ENCODE assay signal across 8 cellular contexts in genomic region chr19:14555918-14556661, GRCh38. TPM values are rescaled to one million over a fixed set of nuclear protein-coding genes. Genes with fewer than 3 reads are reported as not detected.
DNase-seq lines count a peak whose midpoint lies in the region; ATAC-seq, FAIRE-seq and TF ChIP-seq lines count a peak whose summit lies in the region.
"Had no signal": no experiment of that assay in that cellular context is flagged by ENCODE, and none has a peak within 500 bp of the region (broad histone marks: within the 10 kb centered on the region; RNA-seq: fewer than 3 reads in every experiment).

No MANE protein-coding gene starts in this region.

- 0 out of 2 replicates have a peak, but pooled peaks cover 1% of the 10 kb centered on the region for H3K4me1 ChIP-seq in PC-3 (ENCODE audit: insufficient read depth, low read length)

- FAIRE-seq in GM18507 (lab: Jason Lieb, UNC), result peak; percentile 18

- 0 out of 2 replicates have a peak overlapping the region, but pooled peaks have one; percentile 3 for H3K27ac ChIP-seq in PC-3 (ENCODE audit: low read length)
- peak overlapping the region in 58 of 59 donors; percentile 20 to 97 (median 86) for H3K27ac ChIP-seq in dorsolateral prefrontal cortex

- no peaks in the 10 kb centered on the region; the same call in 1 of the 2 replicates for H3K36me3 ChIP-seq in PC-3 (ENCODE audit: low read depth, low read length)

- POLR2A ChIA-PET in PC-3 (lab: Charles Lee; ENCODE audit: unreplicated experiment), result interaction anchor here (1.0 kb wide), 1 partner anchor 38 kb away, joined by 5 read pairs; the partner anchor contains the start of gene DNAJB1

- CTCF ChIA-PET in PC-3 (lab: Charles Lee), result interaction anchor here (0.6 to 1.2 kb wide), 3 partner anchors 16 to 132 kb away, joined by 3 to 4 read pairs (median 3); partner anchors contain the start of genes DNAJB1 and NDUFB7

- ATAC-seq in PC-3, result peak; percentile 61
- ATAC-seq in GM18868 (IDR thresholded peaks at IDR 0.05; ENCODE audit: unreplicated experiment), result no peak
- ATAC-seq in HG03139 (IDR thresholded peaks at IDR 0.05; ENCODE audit: unreplicated experiment), result no peak

- H3F3A ChIP-seq in PC-3 (ENCODE audit: low read length, unreplicated experiment), result no peaks in the 10 kb centered on the region

- TF ChIP-seq CTCF in PC-3 (conservative IDR thresholded peaks at IDR 0.05; ENCODE audit: low read depth, low read length) (no peak), dorsolateral prefrontal cortex (IDR thresholded peaks at IDR 0.05 in 54 of 56, conservative IDR thresholded peaks at IDR 0.05 in 2 of 56; ENCODE audit: low read depth in 1 of 56, partially characterized antibody in 56 of 56) (no peak)

- BruUV-seq in PC-3 (replicated peaks; lab: Mats Ljungman, UMichigan), result no TSS peak

- H3K27me3 ChIP-seq in PC-3 (ENCODE audit: low read length) (no peaks in the 10 kb centered on the region), dorsolateral prefrontal cortex (no peaks in the 10 kb centered on the region)

- peak overlapping the region; percentile 75 for H3K4me2 ChIP-seq in PC-3 (ENCODE audit: low read length)

- H3K9me2 ChIP-seq in PC-3 (replicated peaks; ENCODE audit: low read length), result no peaks in the 10 kb centered on the region

- H2AFZ ChIP-seq in PC-3 (ENCODE audit: low read length), result 0 out of 2 replicates have a peak overlapping the region, but pooled peaks have one; percentile 13

- intact Hi-C loops in PC-3 (cut with micrococcal nuclease), result no loop called here
- intact Hi-C loops in dorsolateral prefrontal cortex (cut with DNase I), result loop anchor here in 1 of 2 donors (5.0 kb wide), 1 partner anchor 34 kb away; no protein-coding TSS in a partner anchor

- no peaks in the 10 kb centered on the region for H3K9me3 ChIP-seq in PC-3 (ENCODE audit: low read length)

- H3K4me3 ChIP-seq in PC-3 (ENCODE audit: low read length), result no peak overlapping the region
- H3K4me3 ChIP-seq in dorsolateral prefrontal cortex, result peak overlapping the region in 49 of 59 donors; percentile 1 to 56 (median 31)

- no peaks in the 10 kb centered on the region for H4K20me1 ChIP-seq in PC-3 (ENCODE audit: low read length)

- H3K79me2 ChIP-seq in PC-3 (ENCODE audit: low read length), result peaks cover 83% of the 10 kb centered on the region

- H3K9ac ChIP-seq in PC-3 (ENCODE audit: low read length), result no peak overlapping the region

- DNase-seq in GM18507 (ENCODE audit: extremely low spot score, insufficient read length, low read depth), result no peak
- DNase-seq in PC-3, result peak; percentile 53
- no peak for DNase-seq in dorsolateral prefrontal cortex
- peak; percentile 63 for DNase-seq in renal cortical epithelial cell (ENCODE audit: low read depth)
- DNase-seq in islet precursor cell, result no peak

RNA-seq across cellular contexts. Expression of gene NDUFB7, which starts 15.8 kb away (rescaled TPM):
- total RNA-seq in PC-3 (2014; rRNA removed) (1,095 and 1,098 TPM in 2 replicates), dorsolateral prefrontal cortex (100 to 1,000 TPM; 107 to 236 (median 166) TPM), renal cortical epithelial cell (108 and 413 TPM in 2 replicates)

RNA-seq across cellular contexts. Expression of gene TECR, which starts 26.7 kb away (rescaled TPM):
- total RNA-seq in PC-3 (2014; rRNA removed) (144 and 145 TPM in 2 replicates), dorsolateral prefrontal cortex (100 to 1,000 TPM; 169 to 287 (median 205) TPM), renal cortical epithelial cell (33.4 and 35.6 TPM in 2 replicates)

RNA-seq across cellular contexts. Expression of gene CLEC17A, which starts 26.8 kb away (rescaled TPM):
- not detected in 2 replicates for total RNA-seq in PC-3 (2014; rRNA removed)
- 1 to 10 TPM in 29 of 120 experiments, under 1 TPM in 70, not detected in 21; 0.20 to 3.3 (median 0.75) TPM for total RNA-seq in dorsolateral prefrontal cortex
- not detected in 2 replicates for total RNA-seq in renal cortical epithelial cell
- total RNA-seq: LHCN-M2 had no signal

RNA-seq across cellular contexts. Expression of gene DNAJB1, which starts 37.9 kb away (rescaled TPM):
- 167 and 178 TPM in 2 replicates for total RNA-seq in PC-3 (2014; rRNA removed)
- 1,000 to 10,000 TPM in 2 of 120 experiments, 100 to 1,000 TPM in 67, 10 to 100 TPM in 51; 67.5 to 1,486 (median 107) TPM for total RNA-seq in dorsolateral prefrontal cortex
- 55.3 and 58.9 TPM in 2 replicates for total RNA-seq in renal cortical epithelial cell

Comparison
In these comparisons a context has a peak if more than half of its experiments do, and no peak if none do; other contexts are left out.
1. DNase-seq: peak in PC-3 (single experiment) and renal cortical epithelial cell (single experiment); none in GM18507 (single experiment), dorsolateral prefrontal cortex (0 of 10) and islet precursor cell (single experiment).